Comparison of ENCODE assay signal across 28 cellular contexts in genomic region chr19:33535176-33535575, GRCh38. TPM values are rescaled to one million over a fixed set of nuclear protein-coding genes. Genes with fewer than 3 reads are reported as not detected.
DNase-seq lines count a peak whose midpoint lies in the region; ATAC-seq, FAIRE-seq and TF ChIP-seq lines count a peak whose summit lies in the region.
"Had no signal": no experiment of that assay in that cellular context is flagged by ENCODE, and none has a peak within 500 bp of the region (broad histone marks: within the 10 kb centered on the region; RNA-seq: fewer than 3 reads in every experiment).

No MANE protein-coding gene starts in this region.

- no peak overlapping the region; the same call in 1 of the 2 replicates for H2AFZ ChIP-seq in H1 (ENCODE audit: low read length)

- no peak overlapping the region; a peak in 1 of 7 replicates for H3K9ac ChIP-seq in H1 (replicated peaks in 1 of 4; ENCODE audit: extremely low read depth in 1 of 4, low read depth in 3 of 4, low read length in 3 of 4)

- no peaks in the 10 kb centered on the region for H3K36me3 Mint-ChIP-seq in MCF 10A (ENCODE audit: insufficient read depth, unreplicated experiment)
- H3K36me3 Mint-ChIP-seq: stimulated activated naive B cell treated with anti-CD40 and anti-IgM and Interleukin-4, amounts not matched to agents 10 μg/mL and 1 μg/mL and 100 μg/mL, for 72 hours had no signal

- ATAC-seq in HG03045 (IDR thresholded peaks at IDR 0.05; ENCODE audit: unreplicated experiment) (no peak), HG02981 (IDR thresholded peaks at IDR 0.05; ENCODE audit: unreplicated experiment) (no peak)
- ATAC-seq: activated CD4-positive, alpha-beta T cell treated with anti-CD3 and anti-CD28 coated beads for 36 hours; heart right ventricle; stimulated activated naive B cell treated with anti-CD40 and anti-IgM and Interleukin-4, amounts not matched to agents 10 μg/mL and 1 μg/mL and 100 μg/mL, for 72 hours had no signal

- H3K4me1 ChIP-seq in breast epithelium (no peaks in the 10 kb centered on the region), H1 (replicated peaks in 1 of 4; ENCODE audit: control insufficient read depth in 3 of 4, insufficient read depth in 4 of 4, low read length in 3 of 4) (peaks cover 0 to 15% (median 7%) of the 10 kb centered on the region in 4 experiments; a peak in 5 of 7 replicates)
- H3K4me1 ChIP-seq: BE2C, colonic mucosa, heart right ventricle had no signal

- WGBS in H1 (ENCODE audit: extremely low coverage in 1 of 2, insufficient coverage in 1 of 2, insufficient read length in 1 of 2, insufficient replicate concordance in 2 of 2, low coverage in 1 of 2, low lambda C conversion rate in 2 of 2, missing lambda C conversion rate in 1 of 2), 2 experiments: 78% methylated on average over 7 of the region's 9 CpGs; no CpG with 5 or more reads in 1 of the 2 experiments

- H2BK20ac ChIP-seq in H1 (ENCODE audit: low read length): no peak overlapping the region

- BruUV-seq in MCF 10A (replicated peaks; lab: Mats Ljungman, UMichigan): no TSS peak

- H3K79me1 ChIP-seq in H1 (ENCODE audit: low read depth, low read length): no peaks in the 10 kb centered on the region

- H3K4me3 Mint-ChIP-seq in MCF 10A (ENCODE audit: unreplicated experiment): no peak overlapping the region
- H3K4me3 Mint-ChIP-seq: activated CD4-positive, alpha-beta T cell treated with anti-CD3 and anti-CD28 coated beads for 36 hours; stimulated activated naive B cell treated with anti-CD40 and anti-IgM and Interleukin-4, amounts not matched to agents 10 μg/mL and 1 μg/mL and 100 μg/mL, for 72 hours had no signal

- H4K5ac ChIP-seq in H1 (ENCODE audit: insufficient read length, low read depth, low read length): no peak overlapping the region

- H2BK12ac ChIP-seq in H1 (ENCODE audit: low read depth, low read length): no peak overlapping the region

- H3K4ac ChIP-seq in H1 (replicated peaks; ENCODE audit: insufficient read length, low read depth, low read length): no peak overlapping the region

- peak; percentile 2 for DNase-seq in MCF 10A (ENCODE audit: unreplicated experiment)
- DNase-seq in breast epithelium (ENCODE audit: low spot score in 2 of 2): no peak
- DNase-seq in H1 (ENCODE audit: low read depth in 1 of 2, low spot score in 2 of 2): no peak
- peak; percentile 8 for DNase-seq in midbrain (lab: John Stamatoyannopoulos, UW)
- no peak for DNase-seq in 8988T
- DNase-seq in SW 1271 (lab: John Stamatoyannopoulos, UW): no peak
- DNase-seq: activated CD4-positive, alpha-beta T cell treated with anti-CD3 and anti-CD28 coated beads for 36 hours; activated CD8-positive, alpha-beta memory T cell treated with anti-CD3 and anti-CD28 coated beads for 24 hours; activated gamma-delta T cell treated with Interleukin-2 at 50 U/mL for 16 hours; activated T-cell treated with anti-CD3 and anti-CD28 coated beads, Interleukin-2, amount 50 U/mL, for 1 hour; BE2C; colonic mucosa; GF-D8; heart right ventricle; mesenchymal stem cell; NCI-H1092; NCI-H1930; NCI-H526 treated with DMSO at 0.1 percent for 48 hours; occipital lobe; stimulated activated CD4-positive, alpha-beta T cell treated with anti-CD3 and anti-CD28 coated beads, Interleukin-2, amount 100 ng/mL, for 48 hours; stimulated activated naive B cell treated with anti-CD40 and anti-IgM and Interleukin-4, amounts not matched to agents 10 μg/mL and 1 μg/mL and 100 μg/mL, for 72 hours; T-helper 2 cell had no signal

- H4K20me1 ChIP-seq in H1 (replicated peaks in 1 of 2; ENCODE audit: control insufficient read depth in 1 of 2, insufficient read depth in 2 of 2, low read length in 2 of 2): no peaks in the 10 kb centered on the region

- no peak overlapping the region for H2BK15ac ChIP-seq in H1 (ENCODE audit: low read length)

- CTCF ChIA-PET in MCF 10A (lab: Yijun Ruan, JAX): interaction anchor here (1.2 to 1.3 kb wide), 3 partner anchors 14 to 300 kb away, joined by 3 to 4 read pairs (median 3); partner anchors contain the start of gene PEPD
- CTCF ChIA-PET in H1 (lab: Charles Lee; ENCODE audit: partially characterized antibody): interaction anchor here (0.6 to 4.4 kb wide), 7 partner anchors 9 to 1132 kb away, joined by 3 to 32 read pairs (median 4); no protein-coding TSS in a partner anchor

- H3K9me3 ChIP-seq in breast epithelium (no peaks in the 10 kb centered on the region), H1 (ENCODE audit: insufficient read depth in 2 of 2, low read depth in 1 of 2, low read length in 1 of 2) (no peaks in the 10 kb centered on the region)
- H3K9me3 ChIP-seq: BE2C, colonic mucosa, heart right ventricle, thoracic aorta had no signal

- FAIRE-seq in H1 (lab: Jason Lieb, UNC): no peak
- FAIRE-seq: endometrium, GM18507 had no signal

- peak overlapping the region; percentile 38 for H2BK120ac ChIP-seq in H1 (replicated peaks; ENCODE audit: low read depth, low read length)

- H3K27me3 ChIP-seq in breast epithelium: peaks cover 0 to 31% of the 10 kb centered on the region in 2 donors
- no peaks in the 10 kb centered on the region for H3K27me3 ChIP-seq in H1 (replicated peaks in 1 of 4; ENCODE audit: control insufficient read depth in 3 of 4, extremely low read depth in 1 of 4, insufficient read depth in 3 of 4, low read length in 3 of 4)
- H3K27me3 ChIP-seq: BE2C, colonic mucosa had no signal

- no peak overlapping the region for H2BK5ac ChIP-seq in H1 (ENCODE audit: low read depth, low read length)

- H3K4me1 Mint-ChIP-seq in MCF 10A (ENCODE audit: insufficient read depth, unreplicated experiment): no peaks in the 10 kb centered on the region
- H3K4me1 Mint-ChIP-seq: activated CD4-positive, alpha-beta T cell treated with anti-CD3 and anti-CD28 coated beads for 36 hours; stimulated activated naive B cell treated with anti-CD40 and anti-IgM and Interleukin-4, amounts not matched to agents 10 μg/mL and 1 μg/mL and 100 μg/mL, for 72 hours had no signal

- POLR2A ChIA-PET in MCF 10A (lab: Yijun Ruan, JAX): no interaction called here
- POLR2A ChIA-PET in H1 (lab: Charles Lee; ENCODE audit: partially characterized antibody): interaction anchor here (1.0 to 3.6 kb wide), 4 partner anchors 13 to 88 kb away, joined by 3 to 26 read pairs (median 6); partner anchors contain the start of gene PEPD

- no peak overlapping the region for H3K23ac ChIP-seq in H1 (ENCODE audit: insufficient read length)

- H3K36me3 ChIP-seq in breast epithelium (no peaks in the 10 kb centered on the region), H1 (ENCODE audit: control insufficient read depth in 2 of 4, insufficient read depth in 4 of 4, low read length in 3 of 4) (no peaks in the 10 kb centered on the region)
- H3K36me3 ChIP-seq: BE2C, colonic mucosa, heart right ventricle, thoracic aorta had no signal

- TF ChIP-seq RAD21 in H1 (IDR thresholded peaks at IDR 0.05 in 1 of 2, conservative IDR thresholded peaks at IDR 0.05 in 1 of 2; ENCODE audit: low read depth in 2 of 2, low read length in 2 of 2): no peak

- no peak for TF ChIP-seq POLR2A in breast epithelium (IDR thresholded peaks at IDR 0.05)
- TF ChIP-seq POLR2A in H1 (IDR thresholded peaks at IDR 0.05; ENCODE audit: control extremely low read depth in 1 of 2, low read depth in 2 of 2, low read length in 2 of 2): no peak

- H3K14ac ChIP-seq in H1 (ENCODE audit: insufficient read length): no peak overlapping the region

- H3K27ac Mint-ChIP-seq in MCF 10A (ENCODE audit: low read depth, unreplicated experiment): no peak overlapping the region
- H3K27ac Mint-ChIP-seq: activated CD4-positive, alpha-beta T cell treated with anti-CD3 and anti-CD28 coated beads for 36 hours; stimulated activated naive B cell treated with anti-CD40 and anti-IgM and Interleukin-4, amounts not matched to agents 10 μg/mL and 1 μg/mL and 100 μg/mL, for 72 hours had no signal

- no peaks in the 10 kb centered on the region for H3K79me2 ChIP-seq in H1 (ENCODE audit: control insufficient read depth in 1 of 2, insufficient read depth in 2 of 2, low read length in 2 of 2)

- H3K4me3 ChIP-seq in breast epithelium (no peak overlapping the region), H1 (ENCODE audit: extremely low read depth in 1 of 4, insufficient read depth in 2 of 4, low read depth in 3 of 4, low read length in 4 of 4) (no peak overlapping the region)
- H3K4me3 ChIP-seq: colonic mucosa, heart right ventricle, thoracic aorta had no signal

- no peaks in the 10 kb centered on the region for H3K9me3 Mint-ChIP-seq in MCF 10A (ENCODE audit: unreplicated experiment)

- no peak overlapping the region for H4K8ac ChIP-seq in H1 (ENCODE audit: extremely low read depth, insufficient read depth, low read length)

- no peak overlapping the region for H3K4me2 ChIP-seq in H1 (ENCODE audit: insufficient read depth in 1 of 2, low read depth in 2 of 2, low read length in 2 of 2)

- H3K27me3 Mint-ChIP-seq in MCF 10A (ENCODE audit: insufficient read depth, unreplicated experiment): peaks cover 19% of the 10 kb centered on the region

- peak overlapping the region; percentile 24; the same call in 1 of the 2 replicates for H2AK5ac ChIP-seq in H1 (ENCODE audit: low read depth, low read length)

- TF ChIP-seq EP300 in H1 (IDR thresholded peaks at IDR 0.05; ENCODE audit: borderline replicate concordance in 1 of 2, low read depth in 2 of 2, low read length in 2 of 2): no peak

- H3K18ac ChIP-seq in H1 (ENCODE audit: extremely low read depth, low read length): no peak overlapping the region

- no peak overlapping the region for H3K56ac ChIP-seq in H1 (replicated peaks; ENCODE audit: insufficient read length, low read depth, low read length)

- no peaks in the 10 kb centered on the region for H3K23me2 ChIP-seq in H1 (ENCODE audit: low read depth, low read length)

- H4K91ac ChIP-seq in H1 (replicated peaks; ENCODE audit: insufficient read length, low read length): no peak overlapping the region

- H3K27ac ChIP-seq in breast epithelium (no peak overlapping the region), H1 (ENCODE audit: low read depth, low read length) (no peak overlapping the region)
- H3K27ac ChIP-seq: 22Rv1, colonic mucosa, heart right ventricle, thoracic aorta had no signal

- intact Hi-C loops in MCF 10A (cut with micrococcal nuclease): no loop called here
- intact Hi-C loops in breast epithelium (cut with DNase I; ENCODE audit: low total_unique reads): loop anchor here (10.0 kb wide), 1 partner anchor 70 kb away; no protein-coding TSS in a partner anchor

- TF ChIP-seq CTCF in MCF 10A (IDR thresholded peaks at IDR 0.05; ENCODE audit: unreplicated experiment) (no peak), breast epithelium (IDR thresholded peaks at IDR 0.05) (no peak), H1 (IDR thresholded peaks at IDR 0.05; ENCODE audit: control extremely low read depth in 1 of 3, insufficient read depth in 1 of 3, low read depth in 1 of 3, low read length in 3 of 3) (no peak)

RNA-seq across cellular contexts. Expression of gene PEPD, which starts 13.6 kb away (rescaled TPM):
- 18.3 and 19.7 TPM in 2 replicates for total RNA-seq in MCF 10A (2022)
- 100 to 1,000 TPM in 1 of 3 donors, 10 to 100 TPM in 2; 42.1 to 127 (median 82.3) TPM for total RNA-seq in breast epithelium
- total RNA-seq in H1 (2021; fragmentation: NEBNext Ultra II Directional; extraction: Animal tissue kit (Norgen Biotek cat#: 25700)): 84.1 and 86.4 TPM in 2 replicates
- 178 and 195 TPM in 2 replicates for polyA plus RNA-seq in H1 (2011; rRNA removed)
- 144 TPM for polyA plus RNA-seq in H1 (2011; cell fraction: cytosol; rRNA removed)
- polyA plus RNA-seq in H1 (2011; cell fraction: nucleus; rRNA removed): 128 TPM
- polyA plus RNA-seq in H1 (2012, experiment 1 of 2): 82.7 to 110 TPM (median 107 TPM) in 4 replicates
- polyA plus RNA-seq in H1 (2012, experiment 2 of 2): 153 TPM
- polyA plus RNA-seq in H1 (2013, experiment 1 of 2): 63.2 TPM
- polyA plus RNA-seq in H1 (2013, experiment 2 of 2): 57.0 TPM
- 84.8 and 107 TPM in 2 replicates for polyA minus RNA-seq in H1 (2011; rRNA and poly(A)+ RNA removed)
- polyA minus RNA-seq in H1 (2011; cell fraction: cytosol; rRNA and poly(A)+ RNA removed): 51.7 TPM
- polyA minus RNA-seq in H1 (2011; cell fraction: nucleus; rRNA and poly(A)+ RNA removed): 37.1 TPM

Comparison
In these comparisons a context has a peak if more than half of its experiments do, and no peak if none do; other contexts are left out.
1. DNase-seq: peak in MCF 10A (single experiment) and midbrain (single experiment); none in breast epithelium (0 of 2), H1 (0 of 2), 8988T (single experiment) and SW 1271 (0 of 2).